ENCODE assay signal across 7 cellular contexts in genomic region chr2:179642462-179642861, GRCh38.
"Had no signal": no experiment of that assay in that cellular context is flagged by ENCODE, and none has a peak within 500 bp of the region (broad histone marks: within the 10 kb centered on the region; RNA-seq: fewer than 3 reads in every experiment).

No MANE protein-coding gene starts in this region.

- H3K4me2 ChIP-seq: GM23338 had no signal

- ATAC-seq: GM23338 had no signal

- FAIRE-seq: H1, H54 had no signal

- H2AFZ ChIP-seq: GM23338 had no signal

- H3K4me3 ChIP-seq: GM23338 had no signal

- DNase-seq: H9, HCEC 1CT, KG1 had no signal

- H3K27ac ChIP-seq: HL-60 had no signal
